Comparison of ENCODE assay signal across 1 cellular context in the genomic region with DNA sequence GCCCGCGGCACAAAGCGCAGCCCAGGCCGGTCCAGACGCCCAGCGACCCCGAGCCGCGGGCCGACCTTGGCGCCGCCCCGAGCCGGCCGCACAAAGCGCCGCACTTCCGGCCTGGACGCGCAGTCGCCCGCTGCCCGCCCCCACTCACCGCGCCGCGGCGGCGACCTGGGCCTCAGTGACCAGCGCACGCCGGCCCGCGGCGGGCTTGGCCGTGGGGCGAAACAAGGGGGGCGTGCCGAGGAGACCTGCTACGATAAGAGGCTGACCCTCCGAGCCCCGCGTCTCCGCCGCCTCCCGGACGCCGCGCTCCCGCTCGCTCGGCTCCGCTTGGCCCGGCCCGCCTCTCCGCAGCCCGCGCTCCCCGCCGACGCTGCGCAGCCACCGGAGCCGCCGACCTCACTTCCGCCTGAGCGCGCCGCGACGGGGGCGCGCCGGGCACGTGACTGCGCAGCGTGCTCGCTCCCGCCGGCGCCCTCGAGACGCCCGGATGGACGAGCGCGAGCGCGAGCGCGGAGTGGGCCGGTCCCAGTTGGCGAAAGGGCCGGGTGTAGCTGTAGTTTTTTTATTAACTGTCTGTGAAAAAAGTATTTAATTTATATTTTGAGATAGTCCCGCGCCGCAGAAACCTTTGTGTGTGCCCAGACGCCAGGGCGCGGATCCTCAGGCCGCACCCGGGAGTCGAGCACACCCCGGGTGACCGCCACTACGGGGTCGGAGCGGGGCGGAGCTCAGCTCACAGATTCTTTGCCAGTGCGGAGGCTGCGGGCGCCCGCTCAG.
TF ChIP-seq lines count a peak whose summit lies in the region.

A gene with protein sequence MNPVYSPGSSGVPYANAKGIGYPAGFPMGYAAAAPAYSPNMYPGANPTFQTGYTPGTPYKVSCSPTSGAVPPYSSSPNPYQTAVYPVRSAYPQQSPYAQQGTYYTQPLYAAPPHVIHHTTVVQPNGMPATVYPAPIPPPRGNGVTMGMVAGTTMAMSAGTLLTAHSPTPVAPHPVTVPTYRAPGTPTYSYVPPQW (minus strand): TSS at position 395 of the 777 bp plus-strand sequence. CDS start 10,814 bp downstream, outside the sequence.

TF ChIP-seq in K562, 482 proteins besides CTCF, POLR2A, EP300 and RAD21 (continued from another document and continues in another):
- TF ChIP-seq RBBP5 (IDR thresholded peaks at IDR 0.05; ENCODE audit: borderline replicate concordance, insufficient read depth, low read length, poor library complexity, severe bottlenecking): peak; percentile 92
- TF ChIP-seq, protein P1, sequence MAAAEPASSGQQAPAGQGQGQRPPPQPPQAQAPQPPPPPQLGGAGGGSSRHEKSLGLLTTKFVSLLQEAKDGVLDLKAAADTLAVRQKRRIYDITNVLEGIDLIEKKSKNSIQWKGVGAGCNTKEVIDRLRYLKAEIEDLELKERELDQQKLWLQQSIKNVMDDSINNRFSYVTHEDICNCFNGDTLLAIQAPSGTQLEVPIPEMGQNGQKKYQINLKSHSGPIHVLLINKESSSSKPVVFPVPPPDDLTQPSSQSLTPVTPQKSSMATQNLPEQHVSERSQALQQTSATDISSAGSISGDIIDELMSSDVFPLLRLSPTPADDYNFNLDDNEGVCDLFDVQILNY (CRISPR knock-in tag; IDR thresholded peaks at IDR 0.05): no peak
- no peak for TF ChIP-seq ZNF445 (CRISPR knock-in tag; IDR thresholded peaks at IDR 0.05; ENCODE audit: low read depth)
- TF ChIP-seq, protein P2, sequence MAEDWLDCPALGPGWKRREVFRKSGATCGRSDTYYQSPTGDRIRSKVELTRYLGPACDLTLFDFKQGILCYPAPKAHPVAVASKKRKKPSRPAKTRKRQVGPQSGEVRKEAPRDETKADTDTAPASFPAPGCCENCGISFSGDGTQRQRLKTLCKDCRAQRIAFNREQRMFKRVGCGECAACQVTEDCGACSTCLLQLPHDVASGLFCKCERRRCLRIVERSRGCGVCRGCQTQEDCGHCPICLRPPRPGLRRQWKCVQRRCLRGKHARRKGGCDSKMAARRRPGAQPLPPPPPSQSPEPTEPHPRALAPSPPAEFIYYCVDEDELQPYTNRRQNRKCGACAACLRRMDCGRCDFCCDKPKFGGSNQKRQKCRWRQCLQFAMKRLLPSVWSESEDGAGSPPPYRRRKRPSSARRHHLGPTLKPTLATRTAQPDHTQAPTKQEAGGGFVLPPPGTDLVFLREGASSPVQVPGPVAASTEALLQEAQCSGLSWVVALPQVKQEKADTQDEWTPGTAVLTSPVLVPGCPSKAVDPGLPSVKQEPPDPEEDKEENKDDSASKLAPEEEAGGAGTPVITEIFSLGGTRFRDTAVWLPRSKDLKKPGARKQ (CRISPR knock-in tag; IDR thresholded peaks at IDR 0.05): no peak
- no peak for TF ChIP-seq MAFK (IDR thresholded peaks at IDR 0.05; ENCODE audit: low read length)
- TF ChIP-seq CEBPB (tag; IDR thresholded peaks at IDR 0.05): no peak
- TF ChIP-seq, protein P3, sequence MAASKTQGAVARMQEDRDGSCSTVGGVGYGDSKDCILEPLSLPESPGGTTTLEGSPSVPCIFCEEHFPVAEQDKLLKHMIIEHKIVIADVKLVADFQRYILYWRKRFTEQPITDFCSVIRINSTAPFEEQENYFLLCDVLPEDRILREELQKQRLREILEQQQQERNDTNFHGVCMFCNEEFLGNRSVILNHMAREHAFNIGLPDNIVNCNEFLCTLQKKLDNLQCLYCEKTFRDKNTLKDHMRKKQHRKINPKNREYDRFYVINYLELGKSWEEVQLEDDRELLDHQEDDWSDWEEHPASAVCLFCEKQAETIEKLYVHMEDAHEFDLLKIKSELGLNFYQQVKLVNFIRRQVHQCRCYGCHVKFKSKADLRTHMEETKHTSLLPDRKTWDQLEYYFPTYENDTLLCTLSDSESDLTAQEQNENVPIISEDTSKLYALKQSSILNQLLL (CRISPR knock-in tag; IDR thresholded peaks at IDR 0.05; ENCODE audit: borderline replicate concordance): no peak
- TF ChIP-seq RBM17 (IDR thresholded peaks at IDR 0.05; ENCODE audit: borderline replicate concordance, low read depth, low read length): no peak
- TF ChIP-seq HNRNPLL (IDR thresholded peaks at IDR 0.05; ENCODE audit: low read depth, low read length, poor library complexity, severe bottlenecking): peak; percentile 93
- TF ChIP-seq ZNF212 (CRISPR knock-in tag; IDR thresholded peaks at IDR 0.05): no peak
- no peak for TF ChIP-seq MIER1 (IDR thresholded peaks at IDR 0.05; ENCODE audit: low read depth)
- TF ChIP-seq CBX5 (IDR thresholded peaks at IDR 0.05; ENCODE audit: borderline replicate concordance, low read depth): no peak
- TF ChIP-seq PHF20 (IDR thresholded peaks at IDR 0.05; ENCODE audit: partially characterized antibody): no peak
- TF ChIP-seq, protein P4, sequence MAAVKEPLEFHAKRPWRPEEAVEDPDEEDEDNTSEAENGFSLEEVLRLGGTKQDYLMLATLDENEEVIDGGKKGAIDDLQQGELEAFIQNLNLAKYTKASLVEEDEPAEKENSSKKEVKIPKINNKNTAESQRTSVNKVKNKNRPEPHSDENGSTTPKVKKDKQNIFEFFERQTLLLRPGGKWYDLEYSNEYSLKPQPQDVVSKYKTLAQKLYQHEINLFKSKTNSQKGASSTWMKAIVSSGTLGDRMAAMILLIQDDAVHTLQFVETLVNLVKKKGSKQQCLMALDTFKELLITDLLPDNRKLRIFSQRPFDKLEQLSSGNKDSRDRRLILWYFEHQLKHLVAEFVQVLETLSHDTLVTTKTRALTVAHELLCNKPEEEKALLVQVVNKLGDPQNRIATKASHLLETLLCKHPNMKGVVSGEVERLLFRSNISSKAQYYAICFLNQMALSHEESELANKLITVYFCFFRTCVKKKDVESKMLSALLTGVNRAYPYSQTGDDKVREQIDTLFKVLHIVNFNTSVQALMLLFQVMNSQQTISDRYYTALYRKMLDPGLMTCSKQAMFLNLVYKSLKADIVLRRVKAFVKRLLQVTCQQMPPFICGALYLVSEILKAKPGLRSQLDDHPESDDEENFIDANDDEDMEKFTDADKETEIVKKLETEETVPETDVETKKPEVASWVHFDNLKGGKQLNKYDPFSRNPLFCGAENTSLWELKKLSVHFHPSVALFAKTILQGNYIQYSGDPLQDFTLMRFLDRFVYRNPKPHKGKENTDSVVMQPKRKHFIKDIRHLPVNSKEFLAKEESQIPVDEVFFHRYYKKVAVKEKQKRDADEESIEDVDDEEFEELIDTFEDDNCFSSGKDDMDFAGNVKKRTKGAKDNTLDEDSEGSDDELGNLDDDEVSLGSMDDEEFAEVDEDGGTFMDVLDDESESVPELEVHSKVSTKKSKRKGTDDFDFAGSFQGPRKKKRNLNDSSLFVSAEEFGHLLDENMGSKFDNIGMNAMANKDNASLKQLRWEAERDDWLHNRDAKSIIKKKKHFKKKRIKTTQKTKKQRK (IDR thresholded peaks at IDR 0.05; ENCODE audit: borderline replicate concordance, low read depth, low read length): no peak
- TF ChIP-seq ZNF124 (CRISPR knock-in tag; IDR thresholded peaks at IDR 0.05): no peak
- TF ChIP-seq SAFB2 (IDR thresholded peaks at IDR 0.05; ENCODE audit: borderline replicate concordance, low read depth, low read length, severe bottlenecking): no peak
- TF ChIP-seq, protein P5, sequence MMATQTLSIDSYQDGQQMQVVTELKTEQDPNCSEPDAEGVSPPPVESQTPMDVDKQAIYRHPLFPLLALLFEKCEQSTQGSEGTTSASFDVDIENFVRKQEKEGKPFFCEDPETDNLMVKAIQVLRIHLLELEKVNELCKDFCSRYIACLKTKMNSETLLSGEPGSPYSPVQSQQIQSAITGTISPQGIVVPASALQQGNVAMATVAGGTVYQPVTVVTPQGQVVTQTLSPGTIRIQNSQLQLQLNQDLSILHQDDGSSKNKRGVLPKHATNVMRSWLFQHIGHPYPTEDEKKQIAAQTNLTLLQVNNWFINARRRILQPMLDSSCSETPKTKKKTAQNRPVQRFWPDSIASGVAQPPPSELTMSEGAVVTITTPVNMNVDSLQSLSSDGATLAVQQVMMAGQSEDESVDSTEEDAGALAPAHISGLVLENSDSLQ (IDR thresholded peaks at IDR 0.05): no peak
- TF ChIP-seq NCOA2 (IDR thresholded peaks at IDR 0.05; ENCODE audit: partially characterized antibody in 2 of 2): no peak
- TF ChIP-seq FOSL1 (tag; conservative IDR thresholded peaks at IDR 0.05): peak; percentile 45
- TF ChIP-seq TCFL5 (CRISPR knock-in tag; conservative IDR thresholded peaks at IDR 0.05): no peak
- no peak for TF ChIP-seq FOXJ3 (CRISPR knock-in tag; IDR thresholded peaks at IDR 0.05)
- TF ChIP-seq KAT2B (IDR thresholded peaks at IDR 0.05; ENCODE audit: low read depth, low read length): no peak
- 0 out of 4 replicates have a peak, but pooled peaks of 1 of the 2 experiments have one; percentile 19 for TF ChIP-seq FOXA3 (CRISPR knock-in tag; conservative IDR thresholded peaks at IDR 0.05 in 1 of 2, IDR thresholded peaks at IDR 0.05 in 1 of 2)
- TF ChIP-seq THRAP3 (IDR thresholded peaks at IDR 0.05; ENCODE audit: borderline replicate concordance): no peak
- no peak for TF ChIP-seq ZNF780A (CRISPR knock-in tag; IDR thresholded peaks at IDR 0.05)
- peak; percentile 35 for TF ChIP-seq TBP (optimal IDR thresholded peaks at IDR 0.05; ENCODE audit: low read depth, low read length)
- no peak for TF ChIP-seq MTF1 (CRISPR knock-in tag; IDR thresholded peaks at IDR 0.05; ENCODE audit: borderline replicate concordance)
- TF ChIP-seq KHSRP (IDR thresholded peaks at IDR 0.05): no peak
- TF ChIP-seq SLC30A9 (CRISPR knock-in tag; IDR thresholded peaks at IDR 0.05): no peak
- no peak for TF ChIP-seq NFIC (IDR thresholded peaks at IDR 0.05)
- TF ChIP-seq, protein P6, sequence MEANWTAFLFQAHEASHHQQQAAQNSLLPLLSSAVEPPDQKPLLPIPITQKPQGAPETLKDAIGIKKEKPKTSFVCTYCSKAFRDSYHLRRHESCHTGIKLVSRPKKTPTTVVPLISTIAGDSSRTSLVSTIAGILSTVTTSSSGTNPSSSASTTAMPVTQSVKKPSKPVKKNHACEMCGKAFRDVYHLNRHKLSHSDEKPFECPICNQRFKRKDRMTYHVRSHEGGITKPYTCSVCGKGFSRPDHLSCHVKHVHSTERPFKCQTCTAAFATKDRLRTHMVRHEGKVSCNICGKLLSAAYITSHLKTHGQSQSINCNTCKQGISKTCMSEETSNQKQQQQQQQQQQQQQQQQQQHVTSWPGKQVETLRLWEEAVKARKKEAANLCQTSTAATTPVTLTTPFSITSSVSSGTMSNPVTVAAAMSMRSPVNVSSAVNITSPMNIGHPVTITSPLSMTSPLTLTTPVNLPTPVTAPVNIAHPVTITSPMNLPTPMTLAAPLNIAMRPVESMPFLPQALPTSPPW (CRISPR knock-in tag; IDR thresholded peaks at IDR 0.05): peak; percentile 88
- TF ChIP-seq FOXK1 (CRISPR knock-in tag; IDR thresholded peaks at IDR 0.05; ENCODE audit: borderline replicate concordance): no peak
- no peak for TF ChIP-seq NCOA1 (IDR thresholded peaks at IDR 0.05; ENCODE audit: low read depth)
- TF ChIP-seq DPF2 (IDR thresholded peaks at IDR 0.05): no peak
- TF ChIP-seq, protein P7, sequence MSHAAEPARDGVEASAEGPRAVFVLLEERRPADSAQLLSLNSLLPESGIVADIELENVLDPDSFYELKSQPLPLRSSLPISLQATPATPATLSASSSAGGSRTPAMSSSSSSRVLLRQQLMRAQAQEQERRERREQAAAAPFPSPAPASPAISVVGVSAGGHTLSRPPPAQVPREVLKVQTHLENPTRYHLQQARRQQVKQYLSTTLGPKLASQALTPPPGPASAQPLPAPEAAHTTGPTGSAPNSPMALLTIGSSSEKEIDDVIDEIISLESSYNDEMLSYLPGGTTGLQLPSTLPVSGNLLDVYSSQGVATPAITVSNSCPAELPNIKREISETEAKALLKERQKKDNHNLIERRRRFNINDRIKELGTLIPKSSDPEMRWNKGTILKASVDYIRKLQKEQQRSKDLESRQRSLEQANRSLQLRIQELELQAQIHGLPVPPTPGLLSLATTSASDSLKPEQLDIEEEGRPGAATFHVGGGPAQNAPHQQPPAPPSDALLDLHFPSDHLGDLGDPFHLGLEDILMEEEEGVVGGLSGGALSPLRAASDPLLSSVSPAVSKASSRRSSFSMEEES (CRISPR knock-in tag; IDR thresholded peaks at IDR 0.05): peak; percentile 93
- TF ChIP-seq ZNF41 (CRISPR knock-in tag; conservative IDR thresholded peaks at IDR 0.05): no peak
- TF ChIP-seq NFXL1 (CRISPR knock-in tag; IDR thresholded peaks at IDR 0.05): no peak
- no peak; the same call in 1 of the 2 replicates for TF ChIP-seq NR2C2 (CRISPR knock-in tag; IDR thresholded peaks at IDR 0.05)
- peak; percentile 94 for TF ChIP-seq NR2C2 (tag; IDR thresholded peaks at IDR 0.05)
- peak; percentile 77 for TF ChIP-seq HMGN3 (IDR thresholded peaks at IDR 0.05; ENCODE audit: borderline replicate concordance, extremely low read depth, insufficient read length, low read depth, low read length)
- peak; percentile 25 for TF ChIP-seq RBM25 (IDR thresholded peaks at IDR 0.05; ENCODE audit: low read depth, low read length, severe bottlenecking)
- peak; percentile 90; the same call in 1 of the 2 replicates for TF ChIP-seq FOXP1 (CRISPR knock-in tag; IDR thresholded peaks at IDR 0.05)
- no peak for TF ChIP-seq ZNF76 (CRISPR knock-in tag; IDR thresholded peaks at IDR 0.05; ENCODE audit: borderline replicate concordance)
- TF ChIP-seq SETDB1 (IDR thresholded peaks at IDR 0.05; ENCODE audit: low read length): no peak
- TF ChIP-seq YY1 (IDR thresholded peaks at IDR 0.05; ENCODE audit: borderline replicate concordance in 1 of 3, control insufficient read depth in 1 of 3, extremely low read depth in 1 of 3, insufficient read depth in 3 of 3, insufficient read length in 1 of 3, insufficient replicate concordance in 2 of 3, low read depth in 1 of 3, low read length in 2 of 3): peak in 2 of 3 experiments; percentile 4 to 41
- TF ChIP-seq, protein P8, sequence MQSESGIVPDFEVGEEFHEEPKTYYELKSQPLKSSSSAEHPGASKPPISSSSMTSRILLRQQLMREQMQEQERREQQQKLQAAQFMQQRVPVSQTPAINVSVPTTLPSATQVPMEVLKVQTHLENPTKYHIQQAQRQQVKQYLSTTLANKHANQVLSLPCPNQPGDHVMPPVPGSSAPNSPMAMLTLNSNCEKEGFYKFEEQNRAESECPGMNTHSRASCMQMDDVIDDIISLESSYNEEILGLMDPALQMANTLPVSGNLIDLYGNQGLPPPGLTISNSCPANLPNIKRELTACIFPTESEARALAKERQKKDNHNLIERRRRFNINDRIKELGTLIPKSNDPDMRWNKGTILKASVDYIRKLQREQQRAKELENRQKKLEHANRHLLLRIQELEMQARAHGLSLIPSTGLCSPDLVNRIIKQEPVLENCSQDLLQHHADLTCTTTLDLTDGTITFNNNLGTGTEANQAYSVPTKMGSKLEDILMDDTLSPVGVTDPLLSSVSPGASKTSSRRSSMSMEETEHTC (IDR thresholded peaks at IDR 0.05): peak; percentile 82; the same call in 1 of the 2 replicates
- TF ChIP-seq RFX5 (IDR thresholded peaks at IDR 0.05; ENCODE audit: low read depth, low read length): no peak
- peak; percentile 81; the same call in 1 of the 2 replicates for TF ChIP-seq ILF3 (IDR thresholded peaks at IDR 0.05; ENCODE audit: borderline replicate concordance)
- TF ChIP-seq, protein P9, sequence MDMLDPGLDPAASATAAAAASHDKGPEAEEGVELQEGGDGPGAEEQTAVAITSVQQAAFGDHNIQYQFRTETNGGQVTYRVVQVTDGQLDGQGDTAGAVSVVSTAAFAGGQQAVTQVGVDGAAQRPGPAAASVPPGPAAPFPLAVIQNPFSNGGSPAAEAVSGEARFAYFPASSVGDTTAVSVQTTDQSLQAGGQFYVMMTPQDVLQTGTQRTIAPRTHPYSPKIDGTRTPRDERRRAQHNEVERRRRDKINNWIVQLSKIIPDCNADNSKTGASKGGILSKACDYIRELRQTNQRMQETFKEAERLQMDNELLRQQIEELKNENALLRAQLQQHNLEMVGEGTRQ (CRISPR knock-in tag; IDR thresholded peaks at IDR 0.05): peak; percentile 89
- peak; percentile 69 for TF ChIP-seq L3MBTL2 (IDR thresholded peaks at IDR 0.05)
- no peak for TF ChIP-seq ARNT (IDR thresholded peaks at IDR 0.05)
- TF ChIP-seq CHCHD3 (CRISPR knock-in tag; IDR thresholded peaks at IDR 0.05): no peak
- no peak for TF ChIP-seq HLTF (IDR thresholded peaks at IDR 0.05)
